Comparison of ENCODE assay signal across 34 cellular contexts in genomic region chr15:51186846-51187340, GRCh38.
"Had no signal": no experiment of that assay in that cellular context is flagged by ENCODE, and none has a peak within 500 bp of the region (broad histone marks: within the 10 kb centered on the region; RNA-seq: fewer than 3 reads in every experiment).

No MANE protein-coding gene starts in this region.

- DNase-seq: activated CD4-positive, alpha-beta T cell treated with anti-CD3 and anti-CD28 coated beads for 36 hours; activated CD4-positive, alpha-beta T cell treated with anti-CD3 and anti-CD28 coated beads, Interleukin-2, amount 10 ng/mL, durations not matched to agents 7 days and 5 days; activated CD4-positive, alpha-beta T cell treated with anti-CD3 and anti-CD28 coated beads, Interleukin-2, amount 50 U/mL, for 48 hours; activated CD8-positive, alpha-beta T cell treated with anti-CD3 and anti-CD28 coated beads, Interleukin-2, amount 10 ng/mL, durations not matched to agents 7 days and 5 days; activated gamma-delta T cell; activated naive CD4-positive, alpha-beta T cell treated with Interleukin-2 at 50 U/mL for 16 hours; activated naive CD8-positive, alpha-beta T cell treated with anti-CD3 and anti-CD28 coated beads, Interleukin-2, amount 10 ng/mL, durations not matched to agents 7 days and 5 days; activated T-cell treated with anti-CD3 and anti-CD28 coated beads, Interleukin-2, amount 50 U/mL, for 24 hours; amygdala; body of pancreas; MG63; NCI-H1048; NCI-H1105 treated with DMSO at 0.1 percent for 48 hours; NCI-H1436; NCI-H1694 treated with DMSO at 0.1 percent for 48 hours; NCI-H2029; NCI-H2107; NCI-H226; NCI-H524 treated with DMSO at 0.1 percent for 48 hours; NK-92 treated with Interleukin-12 subunit alpha and Interleukin-12 subunit beta, amount 100 ng/mL, for 24 hours; PC-3; Peyer's patch; RPMI8226; SHP77 treated with DMSO at 0.1 percent for 48 hours; SK-N-SH had no signal

- ATAC-seq: activated CD4-positive, alpha-beta T cell treated with anti-CD3 and anti-CD28 coated beads for 36 hours; activated CD4-positive, CD25-positive, alpha-beta regulatory T cell treated with anti-CD3 and anti-CD28 coated beads, Interleukin-2, amount 50 U/mL, for 24 hours; activated CD8-positive, alpha-beta T cell treated with anti-CD3 and anti-CD28 coated beads, Interleukin-2, amount 10 ng/mL, durations not matched to agents 7 days and 5 days; body of pancreas; PC-3 had no signal

- H3K36me3 ChIP-seq: ascending aorta, breast epithelium, MG63, Peyer's patch, SJSA1 had no signal

- H3K27ac ChIP-seq: ascending aorta, body of pancreas, breast epithelium, KMS-11, Peyer's patch, SJSA1 had no signal

- H3K4me3 Mint-ChIP-seq: activated CD4-positive, alpha-beta T cell treated with anti-CD3 and anti-CD28 coated beads for 36 hours; activated CD4-positive, alpha-beta T cell treated with anti-CD3 and anti-CD28 coated beads, Interleukin-2, amount 10 ng/mL, durations not matched to agents 7 days and 5 days; activated CD8-positive, alpha-beta T cell treated with anti-CD3 and anti-CD28 coated beads, Interleukin-2, amount 10 ng/mL, durations not matched to agents 7 days and 5 days; activated naive CD4-positive, alpha-beta T cell treated with anti-CD3 and anti-CD28 coated beads, Interleukin-2, amount 50 U/mL, for 24 hours; activated naive CD8-positive, alpha-beta T cell treated with anti-CD3 and anti-CD28 coated beads, Interleukin-2, amount 10 ng/mL, durations not matched to agents 7 days and 5 days; activated T-cell treated with anti-CD3 and anti-CD28 coated beads, Interleukin-2, amount 50 U/mL, for 24 hours; T-helper 1 cell treated with Interleukin-12 subunit alpha and Interleukin-12 subunit beta and Interleukin-4 antibody, amounts not matched to agents 30 μg/mL and 1 μg/mL, for 36 hours; T-helper 2 cell treated with Interferon-gamma antibody and Interleukin-4, amounts not matched to agents 5 μg/mL and 100 μg/mL, for 36 hours had no signal

- H3K4me2 ChIP-seq: KMS-11, SK-N-SH had no signal

- H3K4me1 Mint-ChIP-seq: activated CD4-positive, alpha-beta T cell treated with anti-CD3 and anti-CD28 coated beads for 36 hours; activated CD4-positive, alpha-beta T cell treated with anti-CD3 and anti-CD28 coated beads, Interleukin-2, amount 10 ng/mL, durations not matched to agents 7 days and 5 days; activated naive CD4-positive, alpha-beta T cell treated with anti-CD3 and anti-CD28 coated beads, Interleukin-2, amount 50 U/mL, for 24 hours; activated naive CD8-positive, alpha-beta T cell treated with anti-CD3 and anti-CD28 coated beads, Interleukin-2, amount 10 ng/mL, durations not matched to agents 7 days and 5 days had no signal

- H3K9me3 ChIP-seq: ascending aorta, body of pancreas, breast epithelium, MG63, Peyer's patch, SJSA1, SK-N-SH had no signal

- H3K27me3 ChIP-seq: ascending aorta, body of pancreas, breast epithelium, MG63, Peyer's patch, SJSA1 had no signal

- H3K27ac Mint-ChIP-seq: activated CD4-positive, alpha-beta T cell treated with anti-CD3 and anti-CD28 coated beads for 36 hours; activated CD4-positive, alpha-beta T cell treated with anti-CD3 and anti-CD28 coated beads, Interleukin-2, amount 10 ng/mL, durations not matched to agents 7 days and 5 days; activated CD8-positive, alpha-beta T cell treated with anti-CD3 and anti-CD28 coated beads, Interleukin-2, amount 10 ng/mL, durations not matched to agents 7 days and 5 days; activated naive CD4-positive, alpha-beta T cell treated with anti-CD3 and anti-CD28 coated beads, Interleukin-2, amount 50 U/mL, for 24 hours; activated naive CD8-positive, alpha-beta T cell treated with anti-CD3 and anti-CD28 coated beads, Interleukin-2, amount 10 ng/mL, durations not matched to agents 7 days and 5 days; activated T-cell treated with anti-CD3 and anti-CD28 coated beads, Interleukin-2, amount 50 U/mL, for 24 hours; activated T-helper 2 cell treated with anti-CD3 and anti-CD28 coated beads, Interferon-gamma antibody, Interleukin-2, Interleukin-4, amounts not matched to agents 10 μg/mL and 5 μg/mL and 100 μg/mL, durations not matched to agents 14 hours and 24 hours and 36 hours; T-helper 1 cell treated with Interleukin-12 subunit alpha and Interleukin-12 subunit beta and Interleukin-4 antibody, amounts not matched to agents 30 μg/mL and 1 μg/mL, for 36 hours; T-helper 2 cell treated with Interferon-gamma antibody and Interleukin-4, amounts not matched to agents 5 μg/mL and 100 μg/mL, for 36 hours had no signal

- H3K36me3 Mint-ChIP-seq: activated naive CD4-positive, alpha-beta T cell treated with anti-CD3 and anti-CD28 coated beads, Interleukin-2, amount 50 U/mL, for 24 hours; activated naive CD8-positive, alpha-beta T cell treated with anti-CD3 and anti-CD28 coated beads, Interleukin-2, amount 10 ng/mL, durations not matched to agents 7 days and 5 days had no signal

- H3K9ac ChIP-seq: KMS-11, SK-N-SH had no signal

- H3K9me3 Mint-ChIP-seq: activated CD4-positive, alpha-beta T cell treated with anti-CD3 and anti-CD28 coated beads, Interleukin-2, amount 10 ng/mL, durations not matched to agents 7 days and 5 days; activated naive CD4-positive, alpha-beta T cell treated with anti-CD3 and anti-CD28 coated beads, Interleukin-2, amount 50 U/mL, for 24 hours; activated naive CD8-positive, alpha-beta T cell treated with anti-CD3 and anti-CD28 coated beads, Interleukin-2, amount 10 ng/mL, durations not matched to agents 7 days and 5 days; activated T-cell treated with anti-CD3 and anti-CD28 coated beads, Interleukin-2, amount 50 U/mL, for 24 hours; activated T-helper 2 cell treated with anti-CD3 and anti-CD28 coated beads, Interferon-gamma antibody, Interleukin-2, Interleukin-4, amounts not matched to agents 10 μg/mL and 5 μg/mL and 100 μg/mL, durations not matched to agents 14 hours and 24 hours and 36 hours; T-helper 1 cell treated with Interleukin-12 subunit alpha and Interleukin-12 subunit beta and Interleukin-4 antibody, amounts not matched to agents 30 μg/mL and 1 μg/mL, for 36 hours; T-helper 2 cell treated with Interferon-gamma antibody and Interleukin-4, amounts not matched to agents 5 μg/mL and 100 μg/mL, for 36 hours had no signal

- H3K4me1 ChIP-seq: body of pancreas, Peyer's patch, SJSA1 had no signal

- H3K4me3 ChIP-seq: ascending aorta, body of pancreas, breast epithelium, MG63, Peyer's patch, SJSA1 had no signal
